Comparison of ENCODE assay signal across 15 cellular contexts in the genomic region with DNA sequence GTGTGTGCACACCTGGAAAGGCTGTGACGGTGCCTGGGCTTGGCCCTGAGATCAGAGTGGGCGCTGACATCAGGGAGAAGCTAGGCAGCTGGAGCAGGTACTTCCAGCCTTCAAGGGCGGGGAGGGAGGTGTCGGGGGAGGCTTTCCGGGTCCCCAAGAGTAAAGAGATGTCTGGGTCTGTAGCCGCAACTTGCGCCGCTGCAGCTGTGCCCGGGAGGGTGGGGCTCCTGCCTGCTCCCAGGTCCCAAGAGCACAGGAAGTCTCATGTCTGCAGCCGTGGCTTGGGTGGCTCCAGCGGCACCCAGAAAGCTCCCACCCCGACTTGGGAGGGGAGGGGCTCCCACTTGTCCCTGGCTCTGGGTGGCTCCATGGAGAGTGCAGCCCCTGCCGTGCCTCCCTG.
DNase-seq lines count a peak whose midpoint lies in the region.
"Had no signal": no experiment of that assay in that cellular context is flagged by ENCODE, and none has a peak within 500 bp of the region (broad histone marks: within the 10 kb centered on the region; RNA-seq: fewer than 3 reads in every experiment).

No MANE protein-coding gene starts in this region.

- DNase-seq in stimulated activated CD4-positive, alpha-beta T cell treated with anti-CD3 and anti-CD28 coated beads, Interleukin-15, amount 100 ng/mL, for 24 hours: peak; percentile 29
- no peak for DNase-seq in stimulated activated CD4-positive, alpha-beta T cell treated with anti-CD3 and anti-CD28 coated beads, Interleukin-4, amount 100 ng/mL, for 24 hours
- DNase-seq in NCI-H69 (lab: John Stamatoyannopoulos, UW) (peak; percentile 73), GF-D8 (lab: John Stamatoyannopoulos, UW) (no peak), EL (no peak)
- peak; percentile 69 for DNase-seq in activated effector memory CD4-positive, alpha-beta T cell treated with anti-CD3 and anti-CD28 coated beads, Interleukin-2, amount 50 U/mL, for 16 hours
- DNase-seq in activated CD4-positive, CD25-positive, alpha-beta regulatory T cell treated with anti-CD3 and anti-CD28 coated beads, Interleukin-2, amount 50 U/mL, for 72 hours: no peak
- DNase-seq: dorsolateral prefrontal cortex; glutamatergic neuron; lower lobe of right lung; NCI-H1930; NCI-H526; ovary; SIG-M5; stimulated activated CD4-positive, alpha-beta T cell treated with anti-CD3 and anti-CD28 coated beads, Interleukin-2, amount 100 ng/mL, for 48 hours had no signal

Comparison
In these comparisons a context has a peak if more than half of its experiments do, and no peak if none do; other contexts are left out.
1. DNase-seq: peak in stimulated activated CD4-positive, alpha-beta T cell treated with anti-CD3 and anti-CD28 coated beads, Interleukin-15, amount 100 ng/mL, for 24 hours (single experiment), NCI-H69 (single experiment) and activated effector memory CD4-positive, alpha-beta T cell treated with anti-CD3 and anti-CD28 coated beads, Interleukin-2, amount 50 U/mL, for 16 hours (single experiment); none in stimulated activated CD4-positive, alpha-beta T cell treated with anti-CD3 and anti-CD28 coated beads, Interleukin-4, amount 100 ng/mL, for 24 hours (single experiment), GF-D8 (single experiment), EL (single experiment) and activated CD4-positive, CD25-positive, alpha-beta regulatory T cell treated with anti-CD3 and anti-CD28 coated beads, Interleukin-2, amount 50 U/mL, for 72 hours (single experiment).